In the genomic region with DNA sequence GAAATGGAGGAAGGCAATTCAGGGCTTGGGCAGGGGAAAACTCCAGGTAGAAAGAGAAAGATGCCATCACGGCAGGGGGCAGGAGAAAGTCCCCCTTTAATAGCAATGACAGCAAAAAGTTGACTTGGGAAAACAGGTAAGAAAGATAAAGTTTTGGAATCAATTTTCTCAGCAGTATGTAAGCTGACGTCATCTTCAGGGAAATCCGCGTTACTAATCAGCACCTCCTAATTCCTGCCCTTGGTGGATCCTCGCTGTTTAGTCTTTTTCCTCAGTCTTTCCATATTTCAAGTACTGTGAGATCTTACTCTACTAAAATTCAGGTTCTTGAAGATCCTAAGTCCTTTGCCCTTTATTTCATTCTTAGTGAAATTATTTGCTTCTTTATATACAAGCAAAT, we compare ENCODE assay signal across 26 cellular contexts.
"Had no signal": no experiment of that assay in that cellular context is flagged by ENCODE, and none has a peak within 500 bp of the region (broad histone marks: within the 10 kb centered on the region; RNA-seq: fewer than 3 reads in every experiment).

No MANE protein-coding gene starts in this region.

- DNase-seq: activated CD4-positive, alpha-beta T cell treated with anti-CD3 and anti-CD28 coated beads for 4 hours; activated CD8-positive, alpha-beta memory T cell treated with anti-CD3 and anti-CD28 coated beads, Interleukin-2, amount 50 U/mL, for 48 hours; activated CD8-positive, alpha-beta T cell treated with anti-CD3 and anti-CD28 coated beads for 36 hours; activated effector memory CD4-positive, alpha-beta T cell treated with Interleukin-2 at 50 U/mL for 16 hours; activated naive CD4-positive, alpha-beta T cell; activated T-cell treated with anti-CD3 and anti-CD28 coated beads, Interleukin-2, amount 50 U/mL, for 1 hour; brain microvascular endothelial cell; Karpas-422; MM.1S; NCI-H1105; NCI-H1436; NCI-H1694 treated with DMSO at 0.1 percent for 48 hours; NCI-H2029 treated with DMSO at 0.1 percent for 48 hours; NCI-H345; NCI-H510A; NCI-H526 treated with DMSO at 0.1 percent for 48 hours; NCI-H82; RPMI8226; SW 1271 had no signal

- H3K27ac Mint-ChIP-seq: activated CD8-positive, alpha-beta T cell treated with anti-CD3 and anti-CD28 coated beads for 36 hours; activated naive CD4-positive, alpha-beta T cell treated with anti-CD3 and anti-CD28 coated beads, Interleukin-2, amount 50 U/mL, for 24 hours; activated T-helper 1 cell treated with anti-CD3 and anti-CD28 coated beads, Interleukin-12 subunit alpha, Interleukin-12 subunit beta, Interleukin-2, Interleukin-4 antibody, amounts not matched to agents 30 ng/mL and 10 ng/mL and 1 ng/mL, durations not matched to agents 14 hours and 24 hours and 36 hours had no signal

- H3K4me3 Mint-ChIP-seq: activated CD8-positive, alpha-beta T cell treated with anti-CD3 and anti-CD28 coated beads for 36 hours; activated naive CD4-positive, alpha-beta T cell treated with anti-CD3 and anti-CD28 coated beads, Interleukin-2, amount 50 U/mL, for 24 hours; activated T-helper 1 cell treated with anti-CD3 and anti-CD28 coated beads, Interleukin-12 subunit alpha, Interleukin-12 subunit beta, Interleukin-2, Interleukin-4 antibody, amounts not matched to agents 30 ng/mL and 10 ng/mL and 1 ng/mL, durations not matched to agents 14 hours and 24 hours and 36 hours had no signal

- H3K27ac ChIP-seq: brain microvascular endothelial cell, cardiac muscle cell had no signal

- H3K36me3 ChIP-seq: brain microvascular endothelial cell, cardiac muscle cell had no signal

- H3K9me3 Mint-ChIP-seq: activated CD8-positive, alpha-beta T cell treated with anti-CD3 and anti-CD28 coated beads for 36 hours; activated naive CD4-positive, alpha-beta T cell treated with anti-CD3 and anti-CD28 coated beads, Interleukin-2, amount 50 U/mL, for 24 hours; activated T-helper 1 cell treated with anti-CD3 and anti-CD28 coated beads, Interleukin-12 subunit alpha, Interleukin-12 subunit beta, Interleukin-2, Interleukin-4 antibody, amounts not matched to agents 30 ng/mL and 10 ng/mL and 1 ng/mL, durations not matched to agents 14 hours and 24 hours and 36 hours had no signal

- ATAC-seq: activated CD4-positive, CD25-positive, alpha-beta regulatory T cell treated with anti-CD3 and anti-CD28 coated beads, Interleukin-2, amount 50 U/mL, for 24 hours; activated CD8-positive, alpha-beta T cell treated with anti-CD3 and anti-CD28 coated beads for 36 hours; Panc1; Right ventricle myocardium inferior; SK-N-SH treated with all-trans-retinoic acid at 6 μM for 48 hours had no signal

- H3K36me3 Mint-ChIP-seq: activated naive CD4-positive, alpha-beta T cell treated with anti-CD3 and anti-CD28 coated beads, Interleukin-2, amount 50 U/mL, for 24 hours had no signal

- H3K4me3 ChIP-seq: cardiac muscle cell had no signal

- H3K27me3 ChIP-seq: brain microvascular endothelial cell, cardiac muscle cell had no signal

- H3K4me1 Mint-ChIP-seq: activated naive CD4-positive, alpha-beta T cell treated with anti-CD3 and anti-CD28 coated beads, Interleukin-2, amount 50 U/mL, for 24 hours had no signal
